In genomic region chr12:15677207-15677606, GRCh38 we compare ENCODE assay signal across 1 cellular context.
TF ChIP-seq lines count a peak whose summit lies in the region.

No MANE protein-coding gene starts in this region.

TF ChIP-seq in IMR-90, 13 proteins besides CTCF, POLR2A, EP300 and RAD21:
- no peak for TF ChIP-seq SMC3 (IDR thresholded peaks at IDR 0.05; ENCODE audit: low read depth, low read length)
- TF ChIP-seq CEBPB (IDR thresholded peaks at IDR 0.05; ENCODE audit: low read depth, low read length), result no peak
- no peak for TF ChIP-seq ELK1 (IDR thresholded peaks at IDR 0.05; ENCODE audit: borderline replicate concordance, low read depth, low read length)
- TF ChIP-seq MXI1 (IDR thresholded peaks at IDR 0.05; ENCODE audit: borderline replicate concordance, low read depth, low read length), result no peak
- TF ChIP-seq MAFK (IDR thresholded peaks at IDR 0.05; ENCODE audit: low read depth, low read length), result no peak
- TF ChIP-seq MAZ (IDR thresholded peaks at IDR 0.05; ENCODE audit: borderline replicate concordance, low read depth, low read length), result no peak
- TF ChIP-seq BHLHE40 (IDR thresholded peaks at IDR 0.05; ENCODE audit: low read depth, low read length), result no peak
- TF ChIP-seq NFE2L2 (IDR thresholded peaks at IDR 0.05; ENCODE audit: low read depth, low read length), result no peak
- TF ChIP-seq FOS (IDR thresholded peaks at IDR 0.05; ENCODE audit: low read depth, low read length), result no peak
- TF ChIP-seq USF2 (IDR thresholded peaks at IDR 0.05; ENCODE audit: low read depth, low read length), result no peak
- TF ChIP-seq RFX5 (IDR thresholded peaks at IDR 0.05; ENCODE audit: low read depth, low read length), result no peak
- no peak for TF ChIP-seq RCOR1 (IDR thresholded peaks at IDR 0.05; ENCODE audit: insufficient replicate concordance, low read length)
- TF ChIP-seq CHD1 (IDR thresholded peaks at IDR 0.05; ENCODE audit: low read depth, low read length), result no peak
TF ChIP-seq in IMR-90: peak in this region for 0.
